Comparison of ENCODE assay signal across 11 cellular contexts in the genomic region with DNA sequence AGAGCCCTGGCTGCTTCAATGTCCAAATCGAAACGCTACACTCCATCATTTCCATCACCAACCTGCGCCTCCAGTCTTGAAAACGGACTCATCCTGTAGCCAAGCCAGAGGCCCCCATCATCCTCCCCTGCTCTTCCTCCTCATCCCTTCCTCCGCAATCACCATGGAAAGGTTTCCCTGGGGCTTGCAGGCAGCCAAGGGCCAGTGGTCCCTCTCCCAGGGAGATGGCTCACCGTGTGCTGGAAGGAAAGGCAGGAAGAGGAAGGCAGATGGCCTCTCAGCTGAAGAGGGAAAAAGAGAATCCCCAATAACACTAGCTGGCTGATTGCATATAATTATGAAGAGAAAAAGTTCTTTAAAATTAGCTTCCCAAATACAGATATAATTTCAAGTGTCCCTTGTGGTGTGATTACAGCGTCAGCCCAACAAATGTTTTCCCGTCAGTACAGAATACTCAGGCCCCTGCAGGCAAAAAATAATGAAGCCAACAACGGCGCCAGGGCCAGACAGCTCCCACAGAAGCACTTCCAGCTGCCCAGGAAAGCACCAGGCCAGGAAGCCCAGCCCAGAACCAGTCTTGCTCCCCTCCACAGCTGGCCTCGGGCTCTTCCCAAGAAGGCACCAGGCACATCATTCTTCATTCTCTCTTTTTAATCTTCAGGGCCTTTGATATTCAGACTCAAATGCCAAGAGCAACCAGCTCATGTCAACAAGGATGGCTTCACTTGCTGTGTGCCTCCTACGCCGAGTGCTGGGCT. TPM values are rescaled to one million over a fixed set of nuclear protein-coding genes. Genes with fewer than 3 reads are reported as not detected.
A peak's percentile ranks its signal among the peaks of the same experiment; 100 is the strongest.
DNase-seq lines count a peak whose midpoint lies in the region; ATAC-seq and TF ChIP-seq lines count a peak whose summit lies in the region.
"Had no signal": no experiment of that assay in that cellular context is flagged by ENCODE, and none has a peak within 500 bp of the region (broad histone marks: within the 10 kb centered on the region; RNA-seq: fewer than 3 reads in every experiment).

No MANE protein-coding gene starts in this region.

- peaks cover 15 to 94% (median 51%) of the 10 kb centered on the region in 3 donors for H3K4me1 ChIP-seq in esophagus squamous epithelium
- H3K4me1 ChIP-seq in osteoblast (ENCODE audit: insufficient read depth, low read length), result no peaks in the 10 kb centered on the region

- H3K4me1 Mint-ChIP-seq in stimulated activated naive CD8-positive, alpha-beta T cell treated with anti-CD3 and anti-CD28 coated beads, Interleukin-15, amount 100 ng/mL, for 72 hours, result peaks cover 96% of the 10 kb centered on the region

- TF ChIP-seq CTCF in esophagus squamous epithelium (IDR thresholded peaks at IDR 0.05) (no peak), osteoblast (IDR thresholded peaks at IDR 0.05; ENCODE audit: extremely low read depth, low read depth, low read length) (no peak)

- H3K79me2 ChIP-seq in osteoblast (ENCODE audit: insufficient read depth, low read length), result peaks cover 10% of the 10 kb centered on the region

- WGBS in esophagus squamous epithelium, 2 donors, result 44 to 51% methylated on average over 12 to 13 of the region's 13 CpGs

- H3K27me3 Mint-ChIP-seq in stimulated activated naive CD8-positive, alpha-beta T cell treated with anti-CD3 and anti-CD28 coated beads, Interleukin-15, amount 100 ng/mL, for 72 hours, result no peaks in the 10 kb centered on the region

- H3K36me3 ChIP-seq in esophagus squamous epithelium, result no peaks in the 10 kb centered on the region
- no peaks in the 10 kb centered on the region for H3K36me3 ChIP-seq in osteoblast (ENCODE audit: insufficient read depth, low read length)

- TF ChIP-seq POLR2A in esophagus squamous epithelium (IDR thresholded peaks at IDR 0.05), result no peak

- H3K27ac Mint-ChIP-seq in stimulated activated naive CD8-positive, alpha-beta T cell treated with anti-CD3 and anti-CD28 coated beads, Interleukin-15, amount 100 ng/mL, for 72 hours, result no peak overlapping the region

- H3K27me3 ChIP-seq in esophagus squamous epithelium (no peaks in the 10 kb centered on the region), osteoblast (ENCODE audit: insufficient read depth, low read length) (no peaks in the 10 kb centered on the region)
- H3K27me3 ChIP-seq: hepatocyte had no signal

- H3K9me3 ChIP-seq in esophagus squamous epithelium, result no peaks in the 10 kb centered on the region
- no peaks in the 10 kb centered on the region for H3K9me3 ChIP-seq in osteoblast (ENCODE audit: low read depth, low read length)

- no peak for ATAC-seq in GM19455 (IDR thresholded peaks at IDR 0.05; ENCODE audit: unreplicated experiment)
- no peak for ATAC-seq in stimulated activated naive CD8-positive, alpha-beta T cell treated with anti-CD3 and anti-CD28 coated beads, Interleukin-15, amount 100 ng/mL, for 72 hours

- H3K4me2 ChIP-seq in osteoblast (ENCODE audit: insufficient read depth, low read length), result no peak overlapping the region
- H3K4me2 ChIP-seq: hepatocyte had no signal

- H4K20me1 ChIP-seq in osteoblast (ENCODE audit: insufficient read depth, low read length), result peaks cover 48% of the 10 kb centered on the region

- intact Hi-C loops in esophagus squamous epithelium (cut with DNase I), result no loop called here

- H3K27ac ChIP-seq in esophagus squamous epithelium (peak overlapping the region; percentile 42 to 77 (median 64)), osteoblast (ENCODE audit: low read depth, low read length) (no peak overlapping the region)
- H3K27ac ChIP-seq: hepatocyte had no signal

- H3K4me3 ChIP-seq in esophagus squamous epithelium, result no peak overlapping the region
- no peak overlapping the region for H3K4me3 ChIP-seq in osteoblast (ENCODE audit: insufficient read depth, low read length)
- H3K4me3 ChIP-seq: hepatocyte had no signal

- H3K4me3 Mint-ChIP-seq in stimulated activated naive CD8-positive, alpha-beta T cell treated with anti-CD3 and anti-CD28 coated beads, Interleukin-15, amount 100 ng/mL, for 72 hours, result no peak overlapping the region

- DNase-seq in COR-L47 (lab: John Stamatoyannopoulos, UW), result peak; percentile 17
- peak; percentile 30 to 36 for DNase-seq in NCI-H446 (lab: John Stamatoyannopoulos, UW)
- no peak for DNase-seq in esophagus squamous epithelium (lab: John Stamatoyannopoulos, UW)
- DNase-seq in osteoblast (ENCODE audit: insufficient read length, low spot score, missing footprints), result peak; percentile 93
- DNase-seq in activated CD8-positive, alpha-beta memory T cell treated with anti-CD3 and anti-CD28 coated beads for 24 hours, result no peak
- DNase-seq in stimulated activated naive CD8-positive, alpha-beta T cell treated with anti-CD3 and anti-CD28 coated beads, Interleukin-15, amount 100 ng/mL, for 72 hours, result no peak
- no peak for DNase-seq in NCI-H128 (lab: John Stamatoyannopoulos, UW; ENCODE audit: unreplicated experiment)
- DNase-seq: activated CD4-positive, CD25-positive, alpha-beta regulatory T cell; amniotic stem cell had no signal

- H3K9me3 Mint-ChIP-seq in stimulated activated naive CD8-positive, alpha-beta T cell treated with anti-CD3 and anti-CD28 coated beads, Interleukin-15, amount 100 ng/mL, for 72 hours, result no peaks in the 10 kb centered on the region

- H2AFZ ChIP-seq in osteoblast (ENCODE audit: low read length), result no peak overlapping the region
- H2AFZ ChIP-seq: hepatocyte had no signal

RNA-seq across cellular contexts. Expression of a gene that starts 24.7 kb away (rescaled TPM):
- 10 to 100 TPM; 14.2 to 34.5 (median 25.8) TPM for total RNA-seq in esophagus squamous epithelium
- 25.0 and 25.3 TPM in 2 replicates for total RNA-seq in osteoblast

Comparison
In these comparisons a context has a peak if more than half of its experiments do, and no peak if none do; other contexts are left out.
1. DNase-seq: peak in COR-L47 (single experiment), NCI-H446 (2 of 2) and osteoblast (single experiment); none in esophagus squamous epithelium (single experiment), activated CD8-positive, alpha-beta memory T cell treated with anti-CD3 and anti-CD28 coated beads for 24 hours (single experiment), stimulated activated naive CD8-positive, alpha-beta T cell treated with anti-CD3 and anti-CD28 coated beads, Interleukin-15, amount 100 ng/mL, for 72 hours (0 of 2) and NCI-H128 (single experiment).